In genomic region chr3:142064454-142064853, GRCh38 we compare ENCODE assay signal across 34 cellular contexts.
"Had no signal": no experiment of that assay in that cellular context is flagged by ENCODE, and none has a peak within 500 bp of the region (broad histone marks: within the 10 kb centered on the region; RNA-seq: fewer than 3 reads in every experiment).

No MANE protein-coding gene starts in this region.

- ATAC-seq: activated CD8-positive, alpha-beta memory T cell treated with anti-CD3 and anti-CD28 coated beads, Interleukin-2, amount 10 ng/mL, durations not matched to agents 7 days and 5 days had no signal

- H3K4me3 Mint-ChIP-seq: activated CD4-positive, alpha-beta memory T cell treated with anti-CD3 and anti-CD28 coated beads, Interleukin-2, amount 10 ng/mL, durations not matched to agents 7 days and 5 days; activated CD8-positive, alpha-beta memory T cell treated with anti-CD3 and anti-CD28 coated beads, Interleukin-2, amount 10 ng/mL, durations not matched to agents 7 days and 5 days; activated naive CD8-positive, alpha-beta T cell treated with anti-CD3 and anti-CD28 coated beads for 36 hours had no signal

- H3K36me3 ChIP-seq: brain microvascular endothelial cell had no signal

- H3K27me3 Mint-ChIP-seq: activated CD4-positive, alpha-beta memory T cell treated with anti-CD3 and anti-CD28 coated beads, Interleukin-2, amount 10 ng/mL, durations not matched to agents 7 days and 5 days; activated CD8-positive, alpha-beta memory T cell treated with anti-CD3 and anti-CD28 coated beads, Interleukin-2, amount 10 ng/mL, durations not matched to agents 7 days and 5 days; activated naive CD8-positive, alpha-beta T cell treated with anti-CD3 and anti-CD28 coated beads for 36 hours had no signal

- H3K9me3 Mint-ChIP-seq: activated CD4-positive, alpha-beta memory T cell treated with anti-CD3 and anti-CD28 coated beads, Interleukin-2, amount 10 ng/mL, durations not matched to agents 7 days and 5 days had no signal

- DNase-seq: activated CD4-positive, alpha-beta memory T cell treated with anti-CD3 and anti-CD28 coated beads, Interleukin-2, amount 10 ng/mL, durations not matched to agents 7 days and 5 days; activated CD4-positive, alpha-beta T cell treated with anti-CD3 and anti-CD28 coated beads for 1 hour; activated CD4-positive, alpha-beta T cell treated with anti-CD3 and anti-CD28 coated beads for 48 hours; activated CD4-positive, CD25-positive, alpha-beta regulatory T cell; activated CD8-positive, alpha-beta memory T cell treated with anti-CD3 and anti-CD28 coated beads for 24 hours; activated CD8-positive, alpha-beta memory T cell treated with anti-CD3 and anti-CD28 coated beads, Interleukin-2, amount 10 ng/mL, durations not matched to agents 7 days and 5 days; activated CD8-positive, alpha-beta memory T cell treated with anti-CD3 and anti-CD28 coated beads, Interleukin-2, amount 50 U/mL, for 48 hours; activated effector memory CD4-positive, alpha-beta T cell treated with Interleukin-2 at 50 U/mL for 16 hours; activated naive CD4-positive, alpha-beta T cell; activated naive CD4-positive, alpha-beta T cell treated with anti-CD3 and anti-CD28 coated beads, Interleukin-2, amount 50 U/mL, for 16 hours; activated naive CD8-positive, alpha-beta T cell treated with anti-CD3 and anti-CD28 coated beads for 36 hours; activated T-cell treated with anti-CD3 and anti-CD28 coated beads, Interleukin-2, amount 50 U/mL, for 48 hours; amniotic stem cell; aorta; brain microvascular endothelial cell; central memory CD4-positive, alpha-beta T cell; Kasumi-1; MM.1S; MV-4-11; NCI-H1092; NCI-H1436 treated with DMSO at 0.1 percent for 48 hours; NCI-H1694 treated with DMSO at 0.1 percent for 48 hours; NCI-H2029; NCI-H345; NCI-H524 treated with DMSO at 0.1 percent for 48 hours; NCI-H748 treated with DMSO at 0.1 percent for 48 hours; NK-92 treated with Interleukin-12 subunit alpha and Interleukin-12 subunit beta, amount 100 ng/mL, for 24 hours; OCI-M1; Right ventricle myocardium superior; SW 1271; T-helper 1 cell; T-helper 2 cell; T-helper 9 cell had no signal

- H3K36me3 Mint-ChIP-seq: activated CD8-positive, alpha-beta memory T cell treated with anti-CD3 and anti-CD28 coated beads, Interleukin-2, amount 10 ng/mL, durations not matched to agents 7 days and 5 days had no signal

- H3K27ac ChIP-seq: brain microvascular endothelial cell, VCaP had no signal

- H3K4me1 Mint-ChIP-seq: activated CD4-positive, alpha-beta memory T cell treated with anti-CD3 and anti-CD28 coated beads, Interleukin-2, amount 10 ng/mL, durations not matched to agents 7 days and 5 days; activated CD8-positive, alpha-beta memory T cell treated with anti-CD3 and anti-CD28 coated beads, Interleukin-2, amount 10 ng/mL, durations not matched to agents 7 days and 5 days; activated naive CD8-positive, alpha-beta T cell treated with anti-CD3 and anti-CD28 coated beads for 36 hours had no signal

- H3K27me3 ChIP-seq: brain microvascular endothelial cell had no signal

- H3K27ac Mint-ChIP-seq: activated CD4-positive, alpha-beta memory T cell treated with anti-CD3 and anti-CD28 coated beads, Interleukin-2, amount 10 ng/mL, durations not matched to agents 7 days and 5 days; activated CD8-positive, alpha-beta memory T cell treated with anti-CD3 and anti-CD28 coated beads, Interleukin-2, amount 10 ng/mL, durations not matched to agents 7 days and 5 days; activated naive CD8-positive, alpha-beta T cell treated with anti-CD3 and anti-CD28 coated beads for 36 hours had no signal
